ENCODE assay signal across 10 cellular contexts in genomic region chr3:45026038-45026437, GRCh38. TPM values are rescaled to one million over a fixed set of nuclear protein-coding genes. Genes with fewer than 3 reads are reported as not detected.
A peak's percentile ranks its signal among the peaks of the same experiment; 100 is the strongest.
DNase-seq lines count a peak whose midpoint lies in the region; TF ChIP-seq lines count a peak whose summit lies in the region.
"Had no signal": no experiment of that assay in that cellular context is flagged by ENCODE, and none has a peak within 500 bp of the region (broad histone marks: within the 10 kb centered on the region; RNA-seq: fewer than 3 reads in every experiment).

Gene CLEC3B, plus strand, starts transcription at chr3:45026303. Its CDS starts 60 bp downstream, at chr3:45026363.

- no peak for TF ChIP-seq CTCF in coronary artery (IDR thresholded peaks at IDR 0.05)
- TF ChIP-seq CTCF in lower leg skin (IDR thresholded peaks at IDR 0.05), result no peak
- TF ChIP-seq CTCF in subcutaneous adipose tissue (IDR thresholded peaks at IDR 0.05; ENCODE audit: low read depth), result no peak
- no peak for TF ChIP-seq CTCF in WERI-Rb-1 (IDR thresholded peaks at IDR 0.05; ENCODE audit: low read depth, low read length)
- TF ChIP-seq CTCF in RWPE1 (conservative IDR thresholded peaks at IDR 0.05; ENCODE audit: low read depth), result no peak

- H3K27me3 ChIP-seq in WERI-Rb-1 (ENCODE audit: insufficient read depth, low read depth, severe bottlenecking), result no peaks in the 10 kb centered on the region

- H3K36me3 ChIP-seq in WERI-Rb-1, result no peaks in the 10 kb centered on the region

- CTCF ChIA-PET in RWPE1 (lab: Yijun Ruan, JAX), result no interaction called here

- 23 to 34% methylated on average over 13 of the region's 13 CpGs for WGBS in lower leg skin, 2 donors

- POLR2A ChIA-PET in RWPE1 (lab: Yijun Ruan, JAX; ENCODE audit: low non-redundant PET), result no interaction called here

- TF ChIP-seq POLR2A in lower leg skin (IDR thresholded peaks at IDR 0.05), result no peak

- no peaks in the 10 kb centered on the region for H3K9me3 ChIP-seq in WERI-Rb-1 (ENCODE audit: severe bottlenecking)

- intact Hi-C loops in lower leg skin (cut with DNase I; ENCODE audit: low total_unique reads), result no loop called here

- H3K4me3 ChIP-seq in coronary artery (peak within 1 kb of the TSS; percentile 64), lower leg skin (ENCODE audit: low read depth, poor library complexity, severe bottlenecking) (no peak within 1 kb of the TSS), WERI-Rb-1 (ENCODE audit: low read depth, low read length) (no peak within 1 kb of the TSS)

- peak within 1 kb of the TSS; percentile 4 to 86 for H3K27ac ChIP-seq in coronary artery
- no peak within 1 kb of the TSS for H3K27ac ChIP-seq in WERI-Rb-1
- no peak within 1 kb of the TSS for H3K27ac ChIP-seq in RWPE1

- peak; percentile 43 for DNase-seq in LHCN-M2 (ENCODE audit: low read depth)
- no peak for DNase-seq in coronary artery (ENCODE audit: low spot score)
- peak in 1 of 2 donors; percentile 90 for DNase-seq in lower leg skin (ENCODE audit: low spot score in 2 of 2)
- no peak for DNase-seq in activated CD4-positive, alpha-beta T cell treated with anti-CD3 and anti-CD28 coated beads for 4 hours
- DNase-seq in WERI-Rb-1, result no peak
- DNase-seq in NCI-H2196 treated with DMSO at 0.1 percent for 48 hours (lab: John Stamatoyannopoulos, UW; ENCODE audit: unreplicated experiment), result no peak
- no peak for DNase-seq in RWPE1 (ENCODE audit: low spot score)
- DNase-seq: NCI-H2029 treated with DMSO at 0.1 percent for 48 hours; stimulated activated CD4-positive, alpha-beta T cell treated with anti-CD3 and anti-CD28 coated beads, Interleukin-2, amount 100 ng/mL, for 48 hours had no signal

RNA-seq across cellular contexts. Expression of gene CLEC3B, which starts in this region (rescaled TPM):
- total RNA-seq in LHCN-M2 (2014; rRNA removed) (0.38 and 0.40 TPM in 2 replicates), lower leg skin (100 to 1,000 TPM in 1 of 4 donors, 10 to 100 TPM in 3; 15.0 to 113 (median 29.8) TPM), subcutaneous adipose tissue (1,000 to 10,000 TPM in 1 of 4 donors, 100 to 1,000 TPM in 3; 265 to 1,223 (median 383) TPM)
- polyA plus RNA-seq in LHCN-M2 (2012), result 5.1 TPM

Comparison
In these comparisons a context has a peak if more than half of its experiments do, and no peak if none do; other contexts are left out.
1. RNA of gene CLEC3B (total RNA-seq): 265 to 1,223 TPM in subcutaneous adipose tissue and 15.0 to 113 TPM in lower leg skin; 0.38 to 0.40 TPM in LHCN-M2; every median in the first group is over 10 times any median in the second.
2. H3K27ac ChIP-seq: peak in coronary artery (2 of 2); none in WERI-Rb-1 (single experiment) and RWPE1 (single experiment).